In genomic region chr11:119338318-119338890, GRCh38 we compare ENCODE assay signal across 8 cellular contexts. TPM values are rescaled to one million over a fixed set of nuclear protein-coding genes. Genes with fewer than 3 reads are reported as not detected.
DNase-seq lines count a peak whose midpoint lies in the region; ATAC-seq and TF ChIP-seq lines count a peak whose summit lies in the region.

No MANE protein-coding gene starts in this region.

- TF ChIP-seq CTCF in fibroblast of pulmonary artery (IDR thresholded peaks at IDR 0.05; ENCODE audit: low read length, missing control alignments) (peak; percentile 84), nephron (IDR thresholded peaks at IDR 0.05; ENCODE audit: unreplicated experiment in 3 of 3) (peak; percentile 65 to 79 (median 71)), thyroid gland (IDR thresholded peaks at IDR 0.05) (peak; percentile 31 to 84 (median 61))

- intact Hi-C loops in thyroid gland (cut with DNase I), result no loop called here

- peaks cover 55% of the 10 kb centered on the region for H3K4me1 Mint-ChIP-seq in nephron

- no peak for TF ChIP-seq POLR2A in thyroid gland (IDR thresholded peaks at IDR 0.05)

- H3K9me3 ChIP-seq in thyroid gland, result no peaks in the 10 kb centered on the region

- peak overlapping the region in 2 of 3 donors; percentile 13 to 17 for H3K27ac ChIP-seq in thyroid gland

- H3K36me3 Mint-ChIP-seq in nephron (ENCODE audit: low read depth), result no peaks in the 10 kb centered on the region

- 24 to 25% methylated on average over 16 to 17 of the region's 17 CpGs for WGBS in thyroid gland, 2 donors

- H3K4me3 ChIP-seq in fibroblast of pulmonary artery (replicated peaks; ENCODE audit: low read depth, low read length) (peak overlapping the region; percentile 67), thyroid gland (replicated peaks in 1 of 3) (peak overlapping the region in 1 of 3 donors; percentile 48)

- no peaks in the 10 kb centered on the region for H3K27me3 ChIP-seq in thyroid gland

- DNase-seq in COLO668 (lab: John Stamatoyannopoulos, UW; ENCODE audit: unreplicated experiment), result peak; percentile 60
- DNase-seq in OCI-M2 (lab: John Stamatoyannopoulos, UW; ENCODE audit: unreplicated experiment), result peak; percentile 18
- DNase-seq in activated T-helper 1 cell treated with anti-CD3 and anti-CD28 coated beads, Interleukin-2, amount 50 U/mL, for 16 hours (ENCODE audit: low read depth in 1 of 2, low spot score in 1 of 2), result peak; percentile 33 to 46
- DNase-seq in fibroblast of pulmonary artery (ENCODE audit: low read depth), result peak; percentile 78
- peak; percentile 57 to 58 for DNase-seq in thyroid gland

- H3K9me3 Mint-ChIP-seq in nephron, result no peaks in the 10 kb centered on the region

- peak; percentile 40 for ATAC-seq in HG02885 (IDR thresholded peaks at IDR 0.05; ENCODE audit: poor library complexity, unreplicated experiment)
- no peak for ATAC-seq in GM21717 (IDR thresholded peaks at IDR 0.05; ENCODE audit: unreplicated experiment)

- H3K36me3 ChIP-seq in thyroid gland, result no peaks in the 10 kb centered on the region

- H3K4me3 Mint-ChIP-seq in nephron, result peak overlapping the region; percentile 86 to 100 (median 99)

- H3K27me3 Mint-ChIP-seq in nephron (ENCODE audit: low read depth), result peaks cover 36% of the 10 kb centered on the region

- H3K27ac Mint-ChIP-seq in nephron, result peak overlapping the region; percentile 67 to 94 (median 75)

- H3K4me1 ChIP-seq in thyroid gland, result peaks cover 19 to 52% of the 10 kb centered on the region in 2 donors

RNA-seq across cellular contexts. Expression of gene C1QTNF5, which starts 2.3 kb away (rescaled TPM):
- 10 to 100 TPM; 13.0 to 46.4 (median 27.8) TPM for total RNA-seq in thyroid gland

RNA-seq across cellular contexts. Expression of gene RNF26, which starts 4.1 kb away (rescaled TPM):
- 10 to 100 TPM; 10.1 to 18.9 (median 14.1) TPM for total RNA-seq in thyroid gland

RNA-seq across cellular contexts. Expression of gene MFRP, which starts 8.1 kb away (rescaled TPM):
- total RNA-seq in thyroid gland, result not detected

RNA-seq across cellular contexts. Expression of gene MCAM, which starts 21.5 kb away (rescaled TPM):
- total RNA-seq in thyroid gland, result 100 to 1,000 TPM in 1 of 4 donors, 10 to 100 TPM in 3; 17.6 to 243 (median 61.8) TPM

RNA-seq across cellular contexts. Expression of gene USP2, which starts 43.1 kb away (rescaled TPM):
- 1 to 10 TPM; 2.0 to 5.3 (median 4.6) TPM for total RNA-seq in thyroid gland

Comparison
In these comparisons a context has a peak if more than half of its experiments do, and no peak if none do; other contexts are left out.
1. DNase-seq: peak in every context shown above with its lines; median percentile 78 in fibroblast of pulmonary artery; 60 in COLO668; 58 in thyroid gland; 40 in activated T-helper 1 cell treated with anti-CD3 and anti-CD28 coated beads, Interleukin-2, amount 50 U/mL, for 16 hours; 18 in OCI-M2.